ENCODE assay signal across 9 cellular contexts in genomic region chr2:33529771-33530481, GRCh38. TPM values are rescaled to one million over a fixed set of nuclear protein-coding genes. Genes with fewer than 3 reads are reported as not detected.
A peak's percentile ranks its signal among the peaks of the same experiment; 100 is the strongest.
DNase-seq lines count a peak whose midpoint lies in the region; ATAC-seq and TF ChIP-seq lines count a peak whose summit lies in the region.
"Had no signal": no experiment of that assay in that cellular context is flagged by ENCODE, and none has a peak within 500 bp of the region (broad histone marks: within the 10 kb centered on the region; RNA-seq: fewer than 3 reads in every experiment).

No MANE protein-coding gene starts in this region.

- H3K27ac ChIP-seq in ACC112 (ENCODE audit: low read depth, low read length) (peak overlapping the region; percentile 45), OCI-LY3 (ENCODE audit: low read length) (peak overlapping the region; percentile 98), left ventricle myocardium inferior (replicated peaks) (no peak overlapping the region)
- no peak overlapping the region for H3K27ac ChIP-seq in effector memory CD4-positive, alpha-beta T cell (ENCODE audit: insufficient read depth, low read length, poor library complexity, severe bottlenecking)

- peak; percentile 17 for ATAC-seq in GM21423 (IDR thresholded peaks at IDR 0.05; ENCODE audit: unreplicated experiment)
- ATAC-seq: CD8-positive, alpha-beta T cell had no signal

- H2AFZ ChIP-seq in ACC112 (ENCODE audit: low read length, unreplicated experiment): peak overlapping the region; percentile 92
- H2AFZ ChIP-seq in OCI-LY3 (ENCODE audit: low read depth, low read length): no peak overlapping the region

- H3K4me1 ChIP-seq in ACC112 (ENCODE audit: control insufficient read depth, insufficient read depth, low read length, unreplicated experiment) (peaks cover 9% of the 10 kb centered on the region), OCI-LY3 (ENCODE audit: low read length) (peaks cover 80% of the 10 kb centered on the region), left ventricle myocardium inferior (peaks cover 41% of the 10 kb centered on the region)
- H3K4me1 ChIP-seq in effector memory CD4-positive, alpha-beta T cell (ENCODE audit: control insufficient read depth, insufficient read depth, low read length, poor library complexity, severe bottlenecking): no peaks in the 10 kb centered on the region

- H3K27me3 ChIP-seq in ACC112 (ENCODE audit: insufficient read depth, low read length) (no peaks in the 10 kb centered on the region), OCI-LY3 (ENCODE audit: low read depth, low read length) (no peaks in the 10 kb centered on the region), left ventricle myocardium inferior (ENCODE audit: low read depth) (no peaks in the 10 kb centered on the region)
- H3K27me3 ChIP-seq in effector memory CD4-positive, alpha-beta T cell (replicated peaks; ENCODE audit: control insufficient read depth, insufficient read depth, low read length, poor library complexity, severe bottlenecking): no peaks in the 10 kb centered on the region

- no peaks in the 10 kb centered on the region for H3K36me3 ChIP-seq in ACC112 (ENCODE audit: insufficient read depth, low read length)
- H3K36me3 ChIP-seq in OCI-LY3 (replicated peaks; ENCODE audit: low read depth, low read length): peaks cover 77% of the 10 kb centered on the region
- H3K36me3 ChIP-seq in effector memory CD4-positive, alpha-beta T cell (ENCODE audit: control insufficient read depth, insufficient read depth, low read length): no peaks in the 10 kb centered on the region
- peaks cover 54% of the 10 kb centered on the region for H3K36me3 ChIP-seq in left ventricle myocardium inferior

- H3K4me3 ChIP-seq in ACC112 (ENCODE audit: low read depth, low read length) (no peak overlapping the region), OCI-LY3 (ENCODE audit: low read length) (peak overlapping the region; percentile 3; the same call in 1 of the 2 replicates), left ventricle myocardium inferior (no peak overlapping the region)
- no peak overlapping the region for H3K4me3 ChIP-seq in effector memory CD4-positive, alpha-beta T cell (ENCODE audit: insufficient read depth, low read depth, low read length, poor library complexity, severe bottlenecking)

- H3K4me2 ChIP-seq in OCI-LY3 (ENCODE audit: low read length): peak overlapping the region; percentile 57

- no peaks in the 10 kb centered on the region for H3K9me3 ChIP-seq in OCI-LY3 (ENCODE audit: insufficient read depth, low read length)
- H3K9me3 ChIP-seq in effector memory CD4-positive, alpha-beta T cell (ENCODE audit: control insufficient read depth, low read length): no peaks in the 10 kb centered on the region
- no peaks in the 10 kb centered on the region for H3K9me3 ChIP-seq in left ventricle myocardium inferior (replicated peaks)

- H3K79me2 ChIP-seq in ACC112 (ENCODE audit: control insufficient read depth, insufficient read depth, low read length, unreplicated experiment) (no peaks in the 10 kb centered on the region), OCI-LY3 (ENCODE audit: low read length) (peaks cover 46% of the 10 kb centered on the region)

- H4K20me1 ChIP-seq in OCI-LY3 (ENCODE audit: insufficient read depth, low read length): no peaks in the 10 kb centered on the region

- intact Hi-C loops in left ventricle myocardium inferior (cut with micrococcal nuclease): no loop called here

- TF ChIP-seq CTCF in OCI-LY3 (IDR thresholded peaks at IDR 0.05; ENCODE audit: low read depth, low read length) (no peak), left ventricle myocardium inferior (IDR thresholded peaks at IDR 0.05; ENCODE audit: borderline replicate concordance) (no peak)

- H3K9ac ChIP-seq in OCI-LY3 (ENCODE audit: low read length): peak overlapping the region; percentile 76

- DNase-seq in fibroblast of peridontal ligament (ENCODE audit: extremely low read depth) (peak; percentile 98), NCI-H2171 treated with DMSO at 0.1 percent for 48 hours (lab: John Stamatoyannopoulos, UW) (no peak), left ventricle myocardium inferior (no peak)
- DNase-seq in effector CD4-positive, alpha-beta T cell: no peak
- no peak for DNase-seq in effector memory CD4-positive, alpha-beta T cell
- DNase-seq: CD8-positive, alpha-beta T cell had no signal

RNA-seq across cellular contexts. Expression of gene RASGRP3, which starts 53.5 kb away (rescaled TPM):
- total RNA-seq in left ventricle myocardium inferior: 69.2 TPM

Comparison
In these comparisons a context has a peak if more than half of its experiments do, and no peak if none do; other contexts are left out.
1. H3K27ac ChIP-seq: peak in ACC112 (single experiment) and OCI-LY3 (single experiment); none in effector memory CD4-positive, alpha-beta T cell (single experiment) and left ventricle myocardium inferior (single experiment).